In the genomic region with DNA sequence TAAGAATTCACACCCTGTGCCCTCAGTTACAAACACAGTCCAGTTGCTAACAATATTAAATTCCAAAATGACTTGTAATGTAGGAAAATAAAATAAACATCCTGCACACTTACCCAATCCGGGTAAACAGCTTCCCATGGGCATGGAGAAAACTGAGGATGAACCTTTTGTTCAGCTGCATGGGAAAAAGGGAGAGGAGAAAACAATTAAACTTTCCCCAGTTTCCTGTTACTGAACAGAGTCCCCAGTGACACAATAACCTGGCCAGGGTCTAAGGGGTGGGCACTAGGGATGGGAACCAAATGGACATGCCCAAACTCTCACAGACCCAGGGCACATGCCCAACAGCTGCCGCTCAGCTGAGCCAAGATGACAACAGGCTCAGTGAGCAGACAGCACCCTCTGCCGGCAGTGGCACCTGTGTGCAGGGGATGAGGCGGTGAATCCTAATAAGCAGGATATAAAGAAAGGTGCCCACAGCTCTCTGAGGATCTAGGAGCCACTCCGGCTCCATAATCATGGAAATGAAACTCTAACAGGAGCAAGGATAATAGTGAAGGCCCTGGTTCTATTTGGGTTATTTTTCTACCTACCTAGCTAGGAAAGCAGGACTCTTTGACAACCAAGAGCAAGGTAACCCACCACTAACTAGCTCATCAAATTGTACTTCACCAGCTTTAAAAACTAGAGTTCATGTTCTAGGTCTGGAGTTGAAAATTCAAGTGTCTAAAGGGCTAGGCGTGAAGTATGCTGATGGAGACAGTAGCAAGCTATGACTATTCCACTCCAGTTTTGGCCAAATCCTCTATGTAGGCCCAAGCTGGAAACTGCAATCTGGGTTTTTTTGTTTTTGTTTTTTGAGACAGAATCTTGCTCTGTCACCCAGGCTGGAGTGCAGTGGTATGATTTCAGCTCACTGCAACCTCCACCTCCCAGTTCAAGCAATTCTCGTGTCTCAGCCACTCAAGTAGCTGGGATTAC, we compare ENCODE assay signal across 8 cellular contexts. TPM values are rescaled to one million over a fixed set of nuclear protein-coding genes. Genes with fewer than 3 reads are reported as not detected.
A peak's percentile ranks its signal among the peaks of the same experiment; 100 is the strongest.
DNase-seq lines count a peak whose midpoint lies in the region; ATAC-seq and TF ChIP-seq lines count a peak whose summit lies in the region.

No MANE protein-coding gene starts in this region.

- H3K79me2 ChIP-seq in GM23338 (replicated peaks; ENCODE audit: insufficient read depth) = no peaks in the 10 kb centered on the region

- POLR2A ChIA-PET in activated B cell treated with CpG ODN at 0.5 μM for 24 hours (lab: Charles Lee) = interaction anchor here (0.6 to 2.8 kb wide), 11 partner anchors 8 to 357 kb away, joined by 3 to 33 read pairs (median 6); a partner anchor contains a TSS

- in situ Hi-C loops in T47D (cut with HindIII; ENCODE audit: low pct_unique_long_range_greater_than_20kb, low sequenced_read_pairs) = no loop called here

- DNase-seq in AML-193 (lab: John Stamatoyannopoulos, UW) = peak; percentile 4 to 25
- DNase-seq in GM23338 (ENCODE audit: low spot score) = peak; percentile 91
- peak; percentile 70 for DNase-seq in NCI-H2227 (lab: John Stamatoyannopoulos, UW; ENCODE audit: unreplicated experiment)
- peak; percentile 70 for DNase-seq in activated B cell treated with CpG ODN at 0.5 μM for 24 hours
- DNase-seq in T47D (ENCODE audit: low read depth in 1 of 2, low spot score in 1 of 2) = peak; percentile 61 to 75
- DNase-seq in iris pigment epithelial cell (ENCODE audit: low read depth) = peak; percentile 87
- peak; percentile 85 for DNase-seq in stimulated activated CD4-positive, alpha-beta T cell treated with anti-CD3 and anti-CD28 coated beads, Interleukin-12 subunit alpha, Interleukin-12 subunit beta, amount 100 ng/mL, for 4 hours

- H3F3A ChIP-seq in GM23338 (replicated peaks; ENCODE audit: low read depth) = peaks cover 3% of the 10 kb centered on the region; the same call in 1 of the 2 replicates

- H3K4me1 ChIP-seq in GM23338 (ENCODE audit: insufficient read depth) = no peaks in the 10 kb centered on the region

- H3K36me3 Mint-ChIP-seq in GM23338 (ENCODE audit: low read depth) (peaks cover 20% of the 10 kb centered on the region), activated B cell treated with CpG ODN at 0.5 μM for 24 hours (ENCODE audit: low read depth) (peaks cover 38% of the 10 kb centered on the region)

- no peaks in the 10 kb centered on the region; the same call in 1 of the 2 replicates for H3K36me3 ChIP-seq in GM23338 (ENCODE audit: insufficient read depth)

- H3K9me3 Mint-ChIP-seq in GM23338 (no peaks in the 10 kb centered on the region), activated B cell treated with CpG ODN at 0.5 μM for 24 hours (no peaks in the 10 kb centered on the region)

- no peaks in the 10 kb centered on the region for H3K27me3 ChIP-seq in GM23338 (ENCODE audit: insufficient read depth)

- H3K27ac Mint-ChIP-seq in GM23338 = no peak overlapping the region
- H3K27ac Mint-ChIP-seq in activated B cell treated with CpG ODN at 0.5 μM for 24 hours = no peak overlapping the region

- H4K20me1 ChIP-seq in GM23338 (replicated peaks; ENCODE audit: insufficient read depth) = peaks cover 19% of the 10 kb centered on the region

- H3K4me3 Mint-ChIP-seq in GM23338 = no peak overlapping the region
- no peak overlapping the region for H3K4me3 Mint-ChIP-seq in activated B cell treated with CpG ODN at 0.5 μM for 24 hours

- no peaks in the 10 kb centered on the region for H3K9me2 ChIP-seq in GM23338 (ENCODE audit: insufficient read depth)

- CTCF ChIA-PET in activated B cell treated with CpG ODN at 0.5 μM for 24 hours (lab: Charles Lee) = interaction anchor here (0.6 to 4.2 kb wide), 57 partner anchors 9 to 524 kb away, joined by 3 to 228 read pairs (median 5); a partner anchor contains a TSS

- H2AFZ ChIP-seq in GM23338 = no peak overlapping the region

- TF ChIP-seq CTCF in GM23338 (conservative IDR thresholded peaks at IDR 0.05; ENCODE audit: low read depth in 2 of 2) = peak; percentile 98 to 99
- TF ChIP-seq CTCF in activated B cell treated with CpG ODN at 0.5 μM for 24 hours (IDR thresholded peaks at IDR 0.05) = peak; percentile 44

- intact Hi-C loops in activated B cell treated with CpG ODN at 0.5 μM for 24 hours (cut with micrococcal nuclease) = loop anchor here (1.0 kb wide), 4 partner anchors 75 to 363 kb away; no protein-coding TSS in a partner anchor

- H3K27me3 Mint-ChIP-seq in GM23338 (ENCODE audit: insufficient read depth, low read depth, poor library complexity) (peaks cover 2% of the 10 kb centered on the region), activated B cell treated with CpG ODN at 0.5 μM for 24 hours (no peaks in the 10 kb centered on the region)

- H3K27ac ChIP-seq in GM23338 (ENCODE audit: low read depth) = peak overlapping the region; percentile 50; the same call in 1 of the 2 replicates

- no peak overlapping the region for H3K4me3 ChIP-seq in GM23338

- no peak overlapping the region for H3K4me2 ChIP-seq in GM23338

- H3K4me1 Mint-ChIP-seq in GM23338 (no peaks in the 10 kb centered on the region), activated B cell treated with CpG ODN at 0.5 μM for 24 hours (peaks cover 14% of the 10 kb centered on the region)

- ATAC-seq in GM23338 (peak; percentile 99), activated B cell treated with CpG ODN at 0.5 μM for 24 hours (ENCODE audit: low read depth) (peak; percentile 72), HG02870 (IDR thresholded peaks at IDR 0.05; ENCODE audit: unreplicated experiment) (no peak)

TF ChIP-seq in GM23338, 12 proteins besides CTCF, POLR2A, EP300 and RAD21 (continues in another document):
- TF ChIP-seq POLR2AphosphoS5 (IDR thresholded peaks at IDR 0.05; ENCODE audit: low read depth) = no peak
- TF ChIP-seq ZNF331 (CRISPR knock-in tag; IDR thresholded peaks at IDR 0.05; ENCODE audit: low read depth) = no peak
- TF ChIP-seq CREB1 (CRISPR knock-in tag; IDR thresholded peaks at IDR 0.05; ENCODE audit: low read depth) = no peak
- TF ChIP-seq, protein P1, sequence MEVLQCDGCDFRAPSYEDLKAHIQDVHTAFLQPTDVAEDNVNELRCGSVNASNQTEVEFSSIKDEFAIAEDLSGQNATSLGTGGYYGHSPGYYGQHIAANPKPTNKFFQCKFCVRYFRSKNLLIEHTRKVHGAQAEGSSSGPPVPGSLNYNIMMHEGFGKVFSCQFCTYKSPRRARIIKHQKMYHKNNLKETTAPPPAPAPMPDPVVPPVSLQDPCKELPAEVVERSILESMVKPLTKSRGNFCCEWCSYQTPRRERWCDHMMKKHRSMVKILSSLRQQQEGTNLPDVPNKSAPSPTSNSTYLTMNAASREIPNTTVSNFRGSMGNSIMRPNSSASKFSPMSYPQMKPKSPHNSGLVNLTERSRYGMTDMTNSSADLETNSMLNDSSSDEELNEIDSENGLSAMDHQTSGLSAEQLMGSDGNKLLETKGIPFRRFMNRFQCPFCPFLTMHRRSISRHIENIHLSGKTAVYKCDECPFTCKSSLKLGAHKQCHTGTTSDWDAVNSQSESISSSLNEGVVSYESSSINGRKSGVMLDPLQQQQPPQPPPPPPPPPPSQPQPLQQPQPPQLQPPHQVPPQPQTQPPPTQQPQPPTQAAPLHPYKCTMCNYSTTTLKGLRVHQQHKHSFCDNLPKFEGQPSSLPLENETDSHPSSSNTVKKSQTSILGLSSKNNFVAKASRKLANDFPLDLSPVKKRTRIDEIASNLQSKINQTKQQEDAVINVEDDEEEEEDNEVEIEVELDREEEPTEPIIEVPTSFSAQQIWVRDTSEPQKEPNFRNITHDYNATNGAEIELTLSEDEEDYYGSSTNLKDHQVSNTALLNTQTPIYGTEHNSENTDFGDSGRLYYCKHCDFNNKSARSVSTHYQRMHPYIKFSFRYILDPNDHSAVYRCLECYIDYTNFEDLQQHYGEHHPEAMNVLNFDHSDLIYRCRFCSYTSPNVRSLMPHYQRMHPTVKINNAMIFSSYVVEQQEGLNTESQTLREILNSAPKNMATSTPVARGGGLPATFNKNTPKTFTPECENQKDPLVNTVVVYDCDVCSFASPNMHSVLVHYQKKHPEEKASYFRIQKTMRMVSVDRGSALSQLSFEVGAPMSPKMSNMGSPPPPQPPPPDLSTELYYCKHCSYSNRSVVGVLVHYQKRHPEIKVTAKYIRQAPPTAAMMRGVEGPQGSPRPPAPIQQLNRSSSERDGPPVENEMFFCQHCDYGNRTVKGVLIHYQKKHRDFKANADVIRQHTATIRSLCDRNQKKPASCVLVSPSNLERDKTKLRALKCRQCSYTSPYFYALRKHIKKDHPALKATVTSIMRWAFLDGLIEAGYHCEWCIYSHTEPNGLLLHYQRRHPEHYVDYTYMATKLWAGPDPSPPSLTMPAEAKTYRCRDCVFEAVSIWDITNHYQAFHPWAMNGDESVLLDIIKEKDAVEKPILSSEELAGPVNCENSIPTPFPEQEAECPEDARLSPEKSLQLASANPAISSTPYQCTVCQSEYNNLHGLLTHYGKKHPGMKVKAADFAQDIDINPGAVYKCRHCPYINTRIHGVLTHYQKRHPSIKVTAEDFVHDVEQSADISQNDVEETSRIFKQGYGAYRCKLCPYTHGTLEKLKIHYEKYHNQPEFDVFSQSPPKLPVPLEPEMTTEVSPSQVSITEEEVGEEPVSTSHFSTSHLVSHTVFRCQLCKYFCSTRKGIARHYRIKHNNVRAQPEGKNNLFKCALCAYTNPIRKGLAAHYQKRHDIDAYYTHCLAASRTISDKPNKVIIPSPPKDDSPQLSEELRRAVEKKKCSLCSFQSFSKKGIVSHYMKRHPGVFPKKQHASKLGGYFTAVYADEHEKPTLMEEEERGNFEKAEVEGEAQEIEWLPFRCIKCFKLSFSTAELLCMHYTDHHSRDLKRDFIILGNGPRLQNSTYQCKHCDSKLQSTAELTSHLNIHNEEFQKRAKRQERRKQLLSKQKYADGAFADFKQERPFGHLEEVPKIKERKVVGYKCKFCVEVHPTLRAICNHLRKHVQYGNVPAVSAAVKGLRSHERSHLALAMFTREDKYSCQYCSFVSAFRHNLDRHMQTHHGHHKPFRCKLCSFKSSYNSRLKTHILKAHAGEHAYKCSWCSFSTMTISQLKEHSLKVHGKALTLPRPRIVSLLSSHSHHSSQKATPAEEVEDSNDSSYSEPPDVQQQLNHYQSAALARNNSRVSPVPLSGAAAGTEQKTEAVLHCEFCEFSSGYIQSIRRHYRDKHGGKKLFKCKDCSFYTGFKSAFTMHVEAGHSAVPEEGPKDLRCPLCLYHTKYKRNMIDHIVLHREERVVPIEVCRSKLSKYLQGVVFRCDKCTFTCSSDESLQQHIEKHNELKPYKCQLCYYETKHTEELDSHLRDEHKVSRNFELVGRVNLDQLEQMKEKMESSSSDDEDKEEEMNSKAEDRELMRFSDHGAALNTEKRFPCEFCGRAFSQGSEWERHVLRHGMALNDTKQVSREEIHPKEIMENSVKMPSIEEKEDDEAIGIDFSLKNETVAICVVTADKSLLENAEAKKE (CRISPR knock-in tag; IDR thresholded peaks at IDR 0.05) = no peak

RNA-seq across cellular contexts. Expression of a gene that starts 58.8 kb away (rescaled TPM):
- 25.8 and 43.1 TPM in 2 replicates for total RNA-seq in GM23338 (2014; rRNA removed; shearing (Covaris generic))
- 10.1 and 10.4 TPM in 2 replicates for polyA plus RNA-seq in GM23338 (2016; fragmentation: Nextera tagmentation; extraction: Ambion mirVana)
- 22.0 and 30.5 TPM in 2 replicates for total RNA-seq in activated B cell treated with CpG ODN at 0.5 μM for 24 hours

RNA-seq across cellular contexts. Expression of a gene that starts 58.9 kb away (rescaled TPM):
- total RNA-seq in GM23338 (2014; rRNA removed; shearing (Covaris generic)) = 5.4 and 11.0 TPM in 2 replicates
- polyA plus RNA-seq in GM23338 (2016; fragmentation: Nextera tagmentation; extraction: Ambion mirVana) = 2.7 and 2.8 TPM in 2 replicates
- total RNA-seq in activated B cell treated with CpG ODN at 0.5 μM for 24 hours = 5.7 and 8.6 TPM in 2 replicates

Comparison
In these comparisons a context has a peak if more than half of its experiments do, and no peak if none do; other contexts are left out.
1. DNase-seq: peak in every context shown above with its lines; median percentile 91 in GM23338; 87 in iris pigment epithelial cell; 85 in stimulated activated CD4-positive, alpha-beta T cell treated with anti-CD3 and anti-CD28 coated beads, Interleukin-12 subunit alpha, Interleukin-12 subunit beta, amount 100 ng/mL, for 4 hours; 70 in NCI-H2227; 70 in activated B cell treated with CpG ODN at 0.5 μM for 24 hours; 68 in T47D; 14 in AML-193.